Comparison of ENCODE assay signal across 8 cellular contexts in genomic region chr11:134033696-134034491, GRCh38. TPM values are rescaled to one million over a fixed set of nuclear protein-coding genes. Genes with fewer than 3 reads are reported as not detected.
DNase-seq lines count a peak whose midpoint lies in the region; ATAC-seq lines count a peak whose summit lies in the region.

No MANE protein-coding gene starts in this region.

- H3K9me3 ChIP-seq in NT2/D1 (ENCODE audit: insufficient read depth, low read length) (no peaks in the 10 kb centered on the region), muscle layer of colon (ENCODE audit: low read length) (no peaks in the 10 kb centered on the region)

- peak overlapping the region; percentile 59 for H3K27ac Mint-ChIP-seq in activated T-helper 1 cell treated with anti-CD3 and anti-CD28 coated beads, Interleukin-12 subunit alpha, Interleukin-12 subunit beta, Interleukin-2, Interleukin-4 antibody, amounts not matched to agents 30 ng/mL and 10 ng/mL and 1 ng/mL, durations not matched to agents 14 hours and 24 hours and 36 hours

- H3K27me3 ChIP-seq in NT2/D1 (ENCODE audit: insufficient read depth, insufficient read length) = peaks cover 15% of the 10 kb centered on the region
- H3K27me3 ChIP-seq in muscle layer of colon (ENCODE audit: control insufficient read depth in 1 of 2, insufficient read depth in 2 of 2, low read length in 2 of 2) = no peaks in the 10 kb centered on the region

- H3K9ac ChIP-seq in NT2/D1 (ENCODE audit: insufficient read length, low read depth) (peak overlapping the region; percentile 71), muscle layer of colon (ENCODE audit: low read length) (peak overlapping the region; percentile 26)

- H3K4me3 ChIP-seq in NT2/D1 (ENCODE audit: insufficient read length, low read depth) = no peak overlapping the region
- H3K4me3 ChIP-seq in muscle layer of colon (ENCODE audit: low read depth in 1 of 2, low read length in 2 of 2) = peak overlapping the region; percentile 43

- peak overlapping the region; percentile 77 for H3K27ac ChIP-seq in muscle layer of colon (ENCODE audit: low read depth, low read length)

- H3K27me3 Mint-ChIP-seq in activated T-helper 1 cell treated with anti-CD3 and anti-CD28 coated beads, Interleukin-12 subunit alpha, Interleukin-12 subunit beta, Interleukin-2, Interleukin-4 antibody, amounts not matched to agents 30 ng/mL and 10 ng/mL and 1 ng/mL, durations not matched to agents 14 hours and 24 hours and 36 hours (ENCODE audit: insufficient read depth) = peaks cover 7% of the 10 kb centered on the region

- H3K4me1 Mint-ChIP-seq in activated T-helper 1 cell treated with anti-CD3 and anti-CD28 coated beads, Interleukin-12 subunit alpha, Interleukin-12 subunit beta, Interleukin-2, Interleukin-4 antibody, amounts not matched to agents 30 ng/mL and 10 ng/mL and 1 ng/mL, durations not matched to agents 14 hours and 24 hours and 36 hours (ENCODE audit: low read depth) = peaks cover 55% of the 10 kb centered on the region

- H3K9me3 Mint-ChIP-seq in activated T-helper 1 cell treated with anti-CD3 and anti-CD28 coated beads, Interleukin-12 subunit alpha, Interleukin-12 subunit beta, Interleukin-2, Interleukin-4 antibody, amounts not matched to agents 30 ng/mL and 10 ng/mL and 1 ng/mL, durations not matched to agents 14 hours and 24 hours and 36 hours = no peaks in the 10 kb centered on the region

- DNase-seq in AG08395 (ENCODE audit: low spot score) (peak; percentile 94), HT1080 (ENCODE audit: low read depth) (peak; percentile 80), NT2/D1 (ENCODE audit: low read depth, low spot score) (peak; percentile 90), fibroblast of gingiva (ENCODE audit: low read depth) (peak; percentile 69)
- peak; percentile 65 for DNase-seq in activated T-helper 1 cell treated with anti-CD3 and anti-CD28 coated beads, Interleukin-12 subunit alpha, Interleukin-12 subunit beta, Interleukin-2, Interleukin-4 antibody, amounts not matched to agents 30 ng/mL and 10 ng/mL and 1 ng/mL, durations not matched to agents 14 hours and 24 hours and 36 hours (ENCODE audit: low spot score)
- peak; percentile 33 to 69 for DNase-seq in stimulated activated CD8-positive, alpha-beta memory T cell treated with anti-CD3 and anti-CD28 coated beads, Interleukin-7, amount 100 ng/mL, for 48 hours (ENCODE audit: extremely low read depth in 1 of 2, low read depth in 1 of 2)

- H3K36me3 ChIP-seq in NT2/D1 (ENCODE audit: insufficient read depth, insufficient read length, low read length) (no peaks in the 10 kb centered on the region), muscle layer of colon (ENCODE audit: insufficient read depth, low read length) (no peaks in the 10 kb centered on the region)

- intact Hi-C loops in activated T-helper 1 cell treated with anti-CD3 and anti-CD28 coated beads, Interleukin-12 subunit alpha, Interleukin-12 subunit beta, Interleukin-2, Interleukin-4 antibody, amounts not matched to agents 30 ng/mL and 10 ng/mL and 1 ng/mL, durations not matched to agents 14 hours and 24 hours and 36 hours (cut with micrococcal nuclease) = loop anchor here (1.0 to 10.0 kb wide), 2 partner anchors 106 to 301 kb away; partner anchors contain the start of gene GLB1L2

- peak overlapping the region; percentile 24 for H3K4me3 Mint-ChIP-seq in activated T-helper 1 cell treated with anti-CD3 and anti-CD28 coated beads, Interleukin-12 subunit alpha, Interleukin-12 subunit beta, Interleukin-2, Interleukin-4 antibody, amounts not matched to agents 30 ng/mL and 10 ng/mL and 1 ng/mL, durations not matched to agents 14 hours and 24 hours and 36 hours

- H3K4me1 ChIP-seq in NT2/D1 (ENCODE audit: insufficient read depth, insufficient read length) = peaks cover 21% of the 10 kb centered on the region
- peaks cover 55% of the 10 kb centered on the region for H3K4me1 ChIP-seq in muscle layer of colon (ENCODE audit: insufficient read depth, low read length)

- ATAC-seq in GM19438 (IDR thresholded peaks at IDR 0.05; ENCODE audit: low read depth, unreplicated experiment) = peak; percentile 76

- H3K36me3 Mint-ChIP-seq in activated T-helper 1 cell treated with anti-CD3 and anti-CD28 coated beads, Interleukin-12 subunit alpha, Interleukin-12 subunit beta, Interleukin-2, Interleukin-4 antibody, amounts not matched to agents 30 ng/mL and 10 ng/mL and 1 ng/mL, durations not matched to agents 14 hours and 24 hours and 36 hours (ENCODE audit: low read depth) = no peaks in the 10 kb centered on the region

RNA-seq across cellular contexts. Expression of gene JAM3, which starts 35.0 kb away (rescaled TPM):
- 41.2 and 49.5 TPM in 2 replicates for total RNA-seq in HT1080 (2014; rRNA removed; shearing (Covaris generic))
- polyA plus RNA-seq in HT1080 (2015; cell fraction: cytosol; rRNA removed) = 46.8 and 54.7 TPM in 2 replicates
- 47.4 and 51.2 TPM in 2 replicates for polyA plus RNA-seq in HT1080 (2015; cell fraction: nucleus; rRNA removed)
- total RNA-seq in activated T-helper 1 cell treated with anti-CD3 and anti-CD28 coated beads, Interleukin-12 subunit alpha, Interleukin-12 subunit beta, Interleukin-2, Interleukin-4 antibody, amounts not matched to agents 30 ng/mL and 10 ng/mL and 1 ng/mL, durations not matched to agents 14 hours and 24 hours and 36 hours = 3.5 and 3.9 TPM in 2 replicates
